ENCODE assay signal across 38 cellular contexts in genomic region chr20:32641464-32641863, GRCh38. TPM values are rescaled to one million over a fixed set of nuclear protein-coding genes. Genes with fewer than 3 reads are reported as not detected.
"Had no signal": no experiment of that assay in that cellular context is flagged by ENCODE, and none has a peak within 500 bp of the region (broad histone marks: within the 10 kb centered on the region; RNA-seq: fewer than 3 reads in every experiment).

No MANE protein-coding gene starts in this region.

- H3K36me3 ChIP-seq: MG63 had no signal

- DNase-seq: Karpas-422, Kasumi-1, MG63, MM.1S, MV-4-11, NCI-H1048, NCI-H1092, NCI-H1092 treated with DMSO at 0.1 percent for 48 hours, NCI-H1105, NCI-H1105 treated with DMSO at 0.1 percent for 48 hours, NCI-H1417, NCI-H1417 treated with DMSO at 0.1 percent for 48 hours, NCI-H1436, NCI-H1436 treated with DMSO at 0.1 percent for 48 hours, NCI-H146, NCI-H1694, NCI-H1694 treated with DMSO at 0.1 percent for 48 hours, NCI-H187, NCI-H187 treated with DMSO at 0.1 percent for 48 hours, NCI-H1930, NCI-H2029, NCI-H2029 treated with DMSO at 0.1 percent for 48 hours, NCI-H2081, NCI-H2081 treated with DMSO at 0.1 percent for 48 hours, NCI-H2107, NCI-H2171, NCI-H2171 treated with DMSO at 0.1 percent for 48 hours, NCI-H2227 treated with DMSO at 0.1 percent for 48 hours, NCI-H226, NCI-H345, NCI-H446, NCI-H446 treated with DMSO at 0.1 percent for 48 hours, NCI-H510A, NCI-H510A treated with DMSO at 0.1 percent for 48 hours had no signal

- H3K4me3 ChIP-seq: MG63 had no signal

- H3K27me3 ChIP-seq: MG63 had no signal

- H3K9me3 ChIP-seq: MG63 had no signal

RNA-seq across cellular contexts. Expression of gene C20orf203, which starts 32.3 kb away (rescaled TPM):
- total RNA-seq: LHCN-M2, M059J, MCF 10A, NCI-H460 had no signal
